In the genomic region with DNA sequence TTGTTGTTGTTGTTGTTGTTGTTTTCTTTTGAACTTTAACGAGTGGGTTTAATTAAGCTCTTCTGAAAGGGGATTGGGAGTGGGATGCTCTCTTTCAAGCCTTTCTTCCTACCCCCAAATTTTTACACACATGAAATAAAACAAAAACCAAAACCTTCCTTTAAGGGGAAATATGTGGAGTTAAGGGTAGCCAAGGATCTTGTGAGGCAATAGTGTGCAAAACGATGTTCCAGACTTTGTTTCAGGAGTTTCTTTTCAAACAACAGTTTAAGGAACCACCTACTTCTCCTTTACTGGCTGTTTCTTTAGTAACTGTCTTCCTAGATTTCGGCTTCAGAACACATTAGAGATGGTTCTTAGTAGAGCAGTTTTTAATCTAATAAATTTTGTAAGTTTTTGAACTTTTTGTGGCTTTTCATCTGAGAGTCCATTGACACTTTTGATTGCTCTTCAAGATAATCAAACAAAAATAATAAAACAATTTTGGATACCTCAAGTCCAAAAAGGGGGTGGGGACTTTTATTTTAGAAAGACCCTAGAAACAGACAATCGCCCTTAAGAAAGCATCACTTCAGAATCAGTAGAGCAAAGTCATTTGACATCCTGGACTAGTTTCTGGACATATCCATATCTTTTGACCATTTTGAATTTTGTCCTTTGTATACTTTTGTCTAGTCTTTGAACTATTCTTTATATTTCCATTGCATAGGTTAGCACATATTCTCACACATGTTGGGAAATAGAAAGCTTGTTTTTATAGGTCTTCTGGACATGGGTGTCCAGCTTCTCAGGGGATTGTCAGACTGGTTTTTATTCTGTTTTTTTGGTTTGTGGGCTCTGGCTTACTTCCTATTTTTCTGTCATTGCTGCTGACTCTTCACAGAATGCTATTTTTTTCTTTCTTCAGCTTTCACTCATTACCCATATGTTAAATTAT, we compare ENCODE assay signal across 8 cellular contexts. TPM values are rescaled to one million over a fixed set of nuclear protein-coding genes. Genes with fewer than 3 reads are reported as not detected.
DNase-seq lines count a peak whose midpoint lies in the region; ATAC-seq and TF ChIP-seq lines count a peak whose summit lies in the region.

No MANE protein-coding gene starts in this region.

- H3K36me3 ChIP-seq in stomach smooth muscle (ENCODE audit: control insufficient read depth in 2 of 2, insufficient read depth in 2 of 2, low read length in 2 of 2), result no peaks in the 10 kb centered on the region

- TF ChIP-seq CTCF in dorsolateral prefrontal cortex (IDR thresholded peaks at IDR 0.05 in 54 of 56, conservative IDR thresholded peaks at IDR 0.05 in 2 of 56; ENCODE audit: low read depth in 1 of 56, partially characterized antibody in 56 of 56), result peak in 1 of 56 donors; percentile 5

- no peaks in the 10 kb centered on the region for H3K4me1 ChIP-seq in stomach smooth muscle (ENCODE audit: control insufficient read depth, insufficient read depth, low read length)

- no peaks in the 10 kb centered on the region for H3K27me3 ChIP-seq in dorsolateral prefrontal cortex
- H3K27me3 ChIP-seq in stomach smooth muscle (ENCODE audit: control insufficient read depth in 1 of 2, insufficient read depth in 2 of 2, low read length in 2 of 2), result no peaks in the 10 kb centered on the region

- ATAC-seq in GM21515 (IDR thresholded peaks at IDR 0.05; ENCODE audit: unreplicated experiment) (peak; percentile 45), left colon (no peak)

- intact Hi-C loops in dorsolateral prefrontal cortex (cut with DNase I), result loop anchor here (10.0 kb wide), 4 partner anchors 137 to 687 kb away; no protein-coding TSS in a partner anchor
- intact Hi-C loops in head of caudate nucleus (cut with DNase I), result no loop called here
- intact Hi-C loops in left colon (cut with DNase I, micrococcal nuclease), result no loop called here

- peak overlapping the region in 1 of 2 donors; percentile 41 for H3K9ac ChIP-seq in stomach smooth muscle (ENCODE audit: low read length in 2 of 2)

- no peaks in the 10 kb centered on the region for H3K9me3 ChIP-seq in stomach smooth muscle (ENCODE audit: control insufficient read depth in 2 of 2, low read length in 2 of 2)

- peak overlapping the region; percentile 0 to 100 (median 94) for H3K4me3 ChIP-seq in dorsolateral prefrontal cortex
- H3K4me3 ChIP-seq in stomach smooth muscle (ENCODE audit: low read length in 2 of 2), result peak overlapping the region; percentile 41 to 52

- DNase-seq in ELR (ENCODE audit: low read depth), result peak; percentile 12
- peak; percentile 44 for DNase-seq in KG1 (lab: John Stamatoyannopoulos, UW)
- no peak for DNase-seq in dorsolateral prefrontal cortex
- no peak for DNase-seq in NCI-H2196 treated with DMSO at 0.1 percent for 48 hours (lab: John Stamatoyannopoulos, UW; ENCODE audit: unreplicated experiment)
- DNase-seq in head of caudate nucleus, result no peak
- no peak for DNase-seq in left colon

- H3K27ac ChIP-seq in dorsolateral prefrontal cortex, result peak overlapping the region; percentile 18 to 100 (median 99)
- peak overlapping the region; percentile 12 for H3K27ac ChIP-seq in stomach smooth muscle (ENCODE audit: low read length)

RNA-seq across cellular contexts. Expression of gene DIPK2A, which starts 6.0 kb away (rescaled TPM):
- 10 to 100 TPM; 28.5 to 72.8 (median 43.5) TPM for total RNA-seq in dorsolateral prefrontal cortex
- total RNA-seq in left colon, result 10 to 100 TPM; 12.5 to 18.3 TPM

Comparison
In these comparisons a context has a peak if more than half of its experiments do, and no peak if none do; other contexts are left out.
1. DNase-seq: peak in ELR (single experiment) and KG1 (single experiment); none in dorsolateral prefrontal cortex (0 of 10), NCI-H2196 treated with DMSO at 0.1 percent for 48 hours (single experiment), head of caudate nucleus (0 of 42) and left colon (0 of 2).
2. intact Hi-C loops: an anchor here in dorsolateral prefrontal cortex (10.0 kb wide); none called in head of caudate nucleus and left colon.